ENCODE assay signal across 24 cellular contexts in the genomic region with DNA sequence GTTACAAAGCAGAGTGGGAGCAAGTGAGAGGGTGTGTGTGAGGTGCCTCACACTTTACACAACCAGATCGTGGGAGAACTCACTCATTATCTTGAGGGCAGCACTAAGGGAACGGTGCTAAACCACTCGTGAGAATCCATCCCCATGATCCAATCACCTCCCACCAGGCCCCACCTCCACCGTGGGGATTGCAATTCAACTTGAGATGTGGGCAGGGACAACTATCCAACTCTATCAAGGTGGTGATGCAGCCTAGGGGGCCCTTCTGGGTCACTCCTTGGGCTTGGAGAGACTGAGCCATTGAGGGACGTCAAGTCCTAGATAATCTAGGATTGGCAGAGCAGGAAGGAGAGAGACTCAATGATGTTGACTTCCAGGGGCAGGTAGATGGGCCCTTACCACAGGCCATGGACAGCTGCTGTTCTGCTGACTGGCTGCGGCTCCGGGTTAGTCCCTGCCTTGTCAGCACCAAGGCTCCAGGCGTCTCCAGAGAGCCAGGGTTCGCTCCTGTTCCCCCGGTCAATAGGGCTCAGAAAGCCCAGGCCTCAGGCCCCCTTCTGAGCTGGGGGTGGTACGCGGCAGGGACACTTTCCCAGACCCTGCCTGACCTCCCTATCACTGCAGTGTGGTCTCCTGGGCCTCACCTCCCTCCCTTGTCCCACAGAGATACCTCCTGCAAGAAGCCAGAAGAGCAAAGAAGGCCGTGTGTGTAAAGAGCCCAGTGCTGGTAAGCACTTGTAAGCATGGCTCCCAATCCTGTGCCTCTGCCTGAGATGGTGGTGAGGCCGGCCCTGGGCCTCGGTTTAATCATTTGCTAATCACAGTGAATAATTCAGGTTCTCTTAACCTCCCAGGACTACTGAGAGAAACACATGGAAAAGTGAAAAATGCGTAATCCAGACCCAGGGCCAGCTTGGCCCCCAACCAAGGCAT.
"Had no signal": no experiment of that assay in that cellular context is flagged by ENCODE, and none has a peak within 500 bp of the region (broad histone marks: within the 10 kb centered on the region; RNA-seq: fewer than 3 reads in every experiment).

No MANE protein-coding gene starts in this region.

- H3K27me3 ChIP-seq: foreskin keratinocyte, tibial nerve, uterus had no signal

- H3K9me3 Mint-ChIP-seq: activated naive CD4-positive, alpha-beta T cell treated with anti-CD3 and anti-CD28 coated beads, Interleukin-2, amount 10 ng/mL, durations not matched to agents 7 days and 5 days; activated T-helper 2 cell treated with anti-CD3 and anti-CD28 coated beads, Interferon-gamma antibody, Interleukin-2, Interleukin-4, amounts not matched to agents 10 μg/mL and 5 μg/mL and 100 μg/mL, durations not matched to agents 14 hours and 24 hours and 36 hours; immature natural killer cell; memory B cell; stimulated activated naive CD8-positive, alpha-beta T cell treated with anti-CD3 and anti-CD28 coated beads, Interleukin-15, Interleukin-2, amounts not matched to agents 100 ng/mL and 50 ng/mL, for 24 hours; T-cell; T-helper 2 cell treated with Interferon-gamma antibody and Interleukin-4, amounts not matched to agents 5 μg/mL and 100 μg/mL, for 36 hours had no signal

- H3K4me1 Mint-ChIP-seq: activated naive CD4-positive, alpha-beta T cell treated with anti-CD3 and anti-CD28 coated beads, Interleukin-2, amount 10 ng/mL, durations not matched to agents 7 days and 5 days; immature natural killer cell had no signal

- H3K27ac ChIP-seq: foreskin keratinocyte, tibial nerve, uterus, VCaP had no signal

- ATAC-seq: activated CD8-positive, alpha-beta T cell treated with anti-CD3 and anti-CD28 coated beads, Interleukin-2, amount 10 ng/mL, durations not matched to agents 7 days and 5 days; foreskin keratinocyte; T-cell had no signal

- H3K4me3 ChIP-seq: tibial nerve, uterus had no signal

- H3K27ac Mint-ChIP-seq: activated CD8-positive, alpha-beta T cell treated with anti-CD3 and anti-CD28 coated beads, Interleukin-2, amount 10 ng/mL, durations not matched to agents 7 days and 5 days; activated naive CD4-positive, alpha-beta T cell treated with anti-CD3 and anti-CD28 coated beads, Interleukin-2, amount 10 ng/mL, durations not matched to agents 7 days and 5 days; activated T-helper 2 cell treated with anti-CD3 and anti-CD28 coated beads, Interferon-gamma antibody, Interleukin-2, Interleukin-4, amounts not matched to agents 10 μg/mL and 5 μg/mL and 100 μg/mL, durations not matched to agents 14 hours and 24 hours and 36 hours; immature natural killer cell; memory B cell; stimulated activated naive CD8-positive, alpha-beta T cell treated with anti-CD3 and anti-CD28 coated beads, Interleukin-15, Interleukin-2, amounts not matched to agents 100 ng/mL and 50 ng/mL, for 24 hours; T-cell; T-helper 2 cell treated with Interferon-gamma antibody and Interleukin-4, amounts not matched to agents 5 μg/mL and 100 μg/mL, for 36 hours had no signal

- H3K36me3 ChIP-seq: tibial nerve, uterus had no signal

- H3K9me3 ChIP-seq: uterus had no signal

- H3K4me1 ChIP-seq: foreskin keratinocyte, tibial nerve, uterus had no signal

- H3K4me3 Mint-ChIP-seq: activated CD8-positive, alpha-beta T cell treated with anti-CD3 and anti-CD28 coated beads, Interleukin-2, amount 10 ng/mL, durations not matched to agents 7 days and 5 days; activated naive CD4-positive, alpha-beta T cell treated with anti-CD3 and anti-CD28 coated beads, Interleukin-2, amount 10 ng/mL, durations not matched to agents 7 days and 5 days; immature natural killer cell; memory B cell; stimulated activated naive CD8-positive, alpha-beta T cell treated with anti-CD3 and anti-CD28 coated beads, Interleukin-15, Interleukin-2, amounts not matched to agents 100 ng/mL and 50 ng/mL, for 24 hours; T-cell; T-helper 2 cell treated with Interferon-gamma antibody and Interleukin-4, amounts not matched to agents 5 μg/mL and 100 μg/mL, for 36 hours had no signal

- H3K27me3 Mint-ChIP-seq: memory B cell; stimulated activated naive CD8-positive, alpha-beta T cell treated with anti-CD3 and anti-CD28 coated beads, Interleukin-15, Interleukin-2, amounts not matched to agents 100 ng/mL and 50 ng/mL, for 24 hours had no signal

- DNase-seq: activated CD4-positive, alpha-beta T cell treated with anti-CD3 and anti-CD28 coated beads for 1 hour; activated CD4-positive, alpha-beta T cell treated with anti-CD3 and anti-CD28 coated beads, Interleukin-2, amount 50 U/mL, for 1 hour; activated CD8-positive, alpha-beta T cell treated with anti-CD3 and anti-CD28 coated beads, Interleukin-2, amount 10 ng/mL, durations not matched to agents 7 days and 5 days; activated naive CD4-positive, alpha-beta T cell treated with anti-CD3 and anti-CD28 coated beads, Interleukin-2, amount 10 ng/mL, durations not matched to agents 7 days and 5 days; activated T-cell treated with anti-CD3 and anti-CD28 coated beads, Interleukin-2, amount 50 U/mL, for 1 hour; amygdala; dermis blood vessel endothelial cell; effector CD8-positive, alpha-beta T cell; erythroblast; foreskin keratinocyte; immature natural killer cell; kidney glomerular epithelial cell; occipital lobe; retina; stimulated activated CD4-positive, alpha-beta T cell treated with anti-CD3 and anti-CD28 coated beads, Interleukin-12 subunit alpha, Interleukin-12 subunit beta, amount 100 ng/mL, for 4 hours; stimulated activated CD4-positive, alpha-beta T cell treated with anti-CD3 and anti-CD28 coated beads, Interleukin-4, amount 100 ng/mL, for 4 hours; T-cell; uterus had no signal
